21 cellular contexts compared by ENCODE assay signal in the genomic region with DNA sequence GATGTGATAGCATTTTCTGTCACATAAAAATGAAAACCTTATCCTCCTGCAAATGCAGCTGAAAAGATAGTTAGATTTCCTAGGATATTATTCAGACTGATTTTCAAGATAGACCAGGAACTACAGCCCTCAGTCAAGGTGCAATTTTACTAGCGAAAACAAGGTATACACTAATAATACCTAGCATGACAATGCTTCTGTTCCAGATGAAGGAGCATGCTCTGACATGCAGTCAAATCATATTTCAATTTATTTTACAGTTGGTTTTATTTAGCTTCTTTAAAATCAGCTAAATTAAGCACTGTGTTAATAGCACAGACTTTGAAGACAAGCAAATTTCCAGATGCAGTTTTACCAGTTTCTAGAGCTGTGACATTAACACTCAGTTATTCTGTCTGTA.
"Had no signal": no experiment of that assay in that cellular context is flagged by ENCODE, and none has a peak within 500 bp of the region (broad histone marks: within the 10 kb centered on the region; RNA-seq: fewer than 3 reads in every experiment).

No MANE protein-coding gene starts in this region.

- ATAC-seq: activated T-cell treated with anti-CD3 and anti-CD28 coated beads, Interleukin-2, amount 50 U/mL, for 72 hours; gastrocnemius medialis; natural killer cell treated with Interleukin-12 subunit alpha and Interleukin-12 subunit beta and Interleukin-15 and Interleukin-18, amount 100 ng/mL, for 72 hours had no signal

- H3K9me3 ChIP-seq: esophagus muscularis mucosa, gastrocnemius medialis, left ventricle myocardium inferior, ovary, prostate gland, stomach, suprapubic skin, tibial nerve had no signal

- H3K36me3 ChIP-seq: esophagus muscularis mucosa, gastrocnemius medialis, left ventricle myocardium inferior, ovary, prostate gland, stomach, suprapubic skin, tibial nerve had no signal

- DNase-seq: activated CD4-positive, alpha-beta memory T cell treated with anti-CD3 and anti-CD28 coated beads for 36 hours; activated CD4-positive, alpha-beta T cell treated with anti-CD3 and anti-CD28 coated beads for 48 hours; activated CD4-positive, CD25-positive, alpha-beta regulatory T cell; activated effector memory CD4-positive, alpha-beta T cell treated with Interleukin-2 at 50 U/mL for 16 hours; activated naive CD4-positive, alpha-beta T cell treated with anti-CD3 and anti-CD28 coated beads for 36 hours; activated T-cell treated with anti-CD3 and anti-CD28 coated beads, Interleukin-2, amount 50 U/mL, for 72 hours; effector CD8-positive, alpha-beta T cell; gastrocnemius medialis; hippocampal formation; left ventricle myocardium inferior; midbrain; ovary; spleen; stimulated activated CD4-positive, alpha-beta T cell treated with anti-CD3 and anti-CD28 coated beads, Interleukin-4, amount 100 ng/mL, for 24 hours; stomach had no signal

- H3K27ac ChIP-seq: gastrocnemius medialis, left ventricle myocardium inferior, ovary, prostate gland, spleen, suprapubic skin, tibial nerve had no signal

- H3K4me1 ChIP-seq: left ventricle myocardium inferior, prostate gland had no signal

- FAIRE-seq: urothelium cell line had no signal

- H3K27me3 ChIP-seq: esophagus muscularis mucosa, gastrocnemius medialis, ovary, spleen, stomach, suprapubic skin, tibial nerve had no signal

- H3K4me3 ChIP-seq: esophagus muscularis mucosa, gastrocnemius medialis, left ventricle myocardium inferior, ovary, prostate gland, spleen, stomach, suprapubic skin, tibial nerve had no signal
